Comparison of ENCODE assay signal across 9 cellular contexts in genomic region chr5:59598547-59598874, GRCh38.
DNase-seq lines count a peak whose midpoint lies in the region; ATAC-seq and TF ChIP-seq lines count a peak whose summit lies in the region.
"Had no signal": no experiment of that assay in that cellular context is flagged by ENCODE, and none has a peak within 500 bp of the region (broad histone marks: within the 10 kb centered on the region; RNA-seq: fewer than 3 reads in every experiment).

No MANE protein-coding gene starts in this region.

- in situ Hi-C loops in SK-MEL-5 (cut with HindIII; ENCODE audit: low pct_unique_long_range_greater_than_20kb, low sequenced_read_pairs) = no loop called here

- H3K9me3 Mint-ChIP-seq in CD14-positive monocyte = no peaks in the 10 kb centered on the region

- H3K27me3 ChIP-seq in lung (ENCODE audit: control insufficient read depth, insufficient read depth) = no peaks in the 10 kb centered on the region

- no peaks in the 10 kb centered on the region for H3K9me3 ChIP-seq in lung (ENCODE audit: control insufficient read depth in 2 of 2, insufficient read depth in 1 of 2, low read length in 1 of 2)

- H3K36me3 Mint-ChIP-seq in CD14-positive monocyte = peaks cover 0 to 5% of the 10 kb centered on the region in 2 donors

- H3K4me3 Mint-ChIP-seq in CD14-positive monocyte = peak overlapping the region; percentile 74 to 91

- H3K4me3 ChIP-seq in lung = no peak overlapping the region

- 11 to 25% methylated on average over 2 of the region's 2 CpGs for WGBS in lung, 2 donors

- H3K36me3 ChIP-seq in lung (ENCODE audit: control insufficient read depth in 2 of 2, insufficient read depth in 2 of 2, low read length in 2 of 2) = no peaks in the 10 kb centered on the region

- ATAC-seq in GM21717 (IDR thresholded peaks at IDR 0.05; ENCODE audit: unreplicated experiment) = peak; percentile 69
- peak; percentile 47 for ATAC-seq in lung (ENCODE audit: insufficient read depth, low FRiP score)
- no peak for ATAC-seq in HG02840 (IDR thresholded peaks at IDR 0.05; ENCODE audit: low FRiP score, unreplicated experiment)

- H3K4me1 Mint-ChIP-seq in CD14-positive monocyte = peaks cover 24% of the 10 kb centered on the region

- peak overlapping the region in 6 of 7 donors; percentile 14 to 79 (median 60) for H3K27ac Mint-ChIP-seq in CD14-positive monocyte

- DNase-seq in CD14-positive monocyte (ENCODE audit: low spot score) (no peak), SK-MEL-5 (ENCODE audit: low read depth, low spot score) (peak; percentile 30), lung (ENCODE audit: low spot score) (no peak), iPS-NIHi7 (ENCODE audit: extremely low spot score) (no peak), GF-D8 (lab: John Stamatoyannopoulos, UW) (no peak)
- no peak for DNase-seq in activated T-cell treated with anti-CD3 and anti-CD28 coated beads, Interleukin-2, amount 50 U/mL, for 48 hours
- DNase-seq: NCI-H510A treated with DMSO at 0.1 percent for 48 hours had no signal

- peaks cover 0 to 7% of the 10 kb centered on the region in 2 donors for H3K4me1 ChIP-seq in lung (ENCODE audit: control insufficient read depth in 2 of 2, insufficient read depth in 2 of 2, low read length in 2 of 2)

- intact Hi-C loops in CD14-positive monocyte (cut with micrococcal nuclease) = no loop called here

- no peak for TF ChIP-seq CTCF in CD14-positive monocyte (IDR thresholded peaks at IDR 0.05)
- TF ChIP-seq CTCF in lung (IDR thresholded peaks at IDR 0.05; ENCODE audit: control extremely low read depth, extremely low read depth) = no peak

- no peaks in the 10 kb centered on the region for H3K27me3 Mint-ChIP-seq in CD14-positive monocyte (ENCODE audit: low read depth in 3 of 3)

- no peak overlapping the region for H3K27ac ChIP-seq in lung (ENCODE audit: low read depth in 1 of 2, low read length in 1 of 2)
